1 cellular context compared by ENCODE assay signal in genomic region chr16:57797216-57797525, GRCh38.
TF ChIP-seq lines count a peak whose summit lies in the region.

No MANE protein-coding gene starts in this region.

TF ChIP-seq in GM23338, 12 proteins besides CTCF, POLR2A, EP300 and RAD21 (continued from another document):
- TF ChIP-seq REST (IDR thresholded peaks at IDR 0.05; ENCODE audit: unreplicated experiment) (no peak), ZNF462 (CRISPR knock-in tag; IDR thresholded peaks at IDR 0.05) (no peak), EZH2 (IDR thresholded peaks at IDR 0.05; ENCODE audit: low read depth, unreplicated experiment) (no peak), STAT1 (IDR thresholded peaks at IDR 0.05; ENCODE audit: unreplicated experiment) (no peak)
